Comparison of ENCODE assay signal across 30 cellular contexts in genomic region chr6:13287104-13287503, GRCh38.
"Had no signal": no experiment of that assay in that cellular context is flagged by ENCODE, and none has a peak within 500 bp of the region (broad histone marks: within the 10 kb centered on the region; RNA-seq: fewer than 3 reads in every experiment).

No MANE protein-coding gene starts in this region.

- H3K4me1 Mint-ChIP-seq: activated T-helper 17 cell treated with anti-CD3 and anti-CD28 coated beads, Interleukin-2, amount 50 U/mL, for 72 hours; immature natural killer cell had no signal

- H3K27me3 Mint-ChIP-seq: activated T-helper 17 cell treated with anti-CD3 and anti-CD28 coated beads, Interleukin-2, amount 50 U/mL, for 72 hours; progenitor cell of endocrine pancreas had no signal

- H3K9me3 ChIP-seq: right lobe of liver, thyroid gland had no signal

- H3K9me3 Mint-ChIP-seq: activated T-helper 17 cell treated with anti-CD3 and anti-CD28 coated beads, Interleukin-2, amount 50 U/mL, for 72 hours; immature natural killer cell had no signal

- DNase-seq: activated CD4-positive, alpha-beta T cell treated with anti-CD3 and anti-CD28 coated beads for 48 hours; activated CD4-positive, alpha-beta T cell treated with anti-CD3 and anti-CD28 coated beads, Interleukin-2, amount 50 U/mL, for 48 hours; activated CD8-positive, alpha-beta memory T cell treated with anti-CD3 and anti-CD28 coated beads, Interleukin-2, amount 50 U/mL, for 4 hours; activated gamma-delta T cell treated with Interleukin-2 at 50 U/mL for 16 hours; activated naive CD4-positive, alpha-beta T cell treated with anti-CD3 and anti-CD28 coated beads, Interleukin-2, amount 50 U/mL, for 16 hours; activated T-cell treated with anti-CD3 and anti-CD28 coated beads, Interleukin-2, amount 50 U/mL, for 4 hours; amniotic stem cell; central memory CD4-positive, alpha-beta T cell; foreskin keratinocyte; heart left ventricle; hypothalamus; immature natural killer cell; lower lobe of right lung; mesendoderm; nephron progenitor cell; ovary; stimulated activated CD4-positive, alpha-beta T cell treated with anti-CD3 and anti-CD28 coated beads, Interleukin-2, amount 100 ng/mL, for 48 hours; stomach; T-helper 9 cell; thyroid gland; upper lobe of left lung had no signal

- ATAC-seq: activated CD4-positive, CD25-positive, alpha-beta regulatory T cell treated with anti-CD3 and anti-CD28 coated beads, Interleukin-2, amount 50 U/mL, for 24 hours; activated T-cell treated with anti-CD3 and anti-CD28 coated beads, Interleukin-2, amount 50 U/mL, for 4 hours; activated T-helper 17 cell treated with anti-CD3 and anti-CD28 coated beads, Interleukin-2, amount 50 U/mL, for 72 hours; foreskin keratinocyte; heart left ventricle; right lobe of liver had no signal

- FAIRE-seq: TTC549 had no signal

- H3K4me1 ChIP-seq: breast epithelium, esophagus muscularis mucosa, foreskin keratinocyte, stomach had no signal

- H3K36me3 ChIP-seq: breast epithelium, ovary, right lobe of liver had no signal

- H3K27me3 ChIP-seq: breast epithelium, esophagus muscularis mucosa, foreskin keratinocyte, heart left ventricle, ovary, right lobe of liver, stomach, thyroid gland, upper lobe of left lung had no signal

- H3K4me3 Mint-ChIP-seq: activated T-cell treated with anti-CD3 and anti-CD28 coated beads, Interleukin-2, amount 50 U/mL, for 4 hours; activated T-helper 17 cell treated with anti-CD3 and anti-CD28 coated beads, Interleukin-2, amount 50 U/mL, for 72 hours; immature natural killer cell; nephron progenitor cell; T-helper 1 cell treated with Interleukin-12 subunit alpha and Interleukin-12 subunit beta and Interleukin-4 antibody, amounts not matched to agents 30 μg/mL and 1 μg/mL, for 36 hours had no signal

- H3K4me3 ChIP-seq: breast epithelium, esophagus muscularis mucosa, heart left ventricle, lower lobe of right lung, ovary, right lobe of liver, stomach, thyroid gland, upper lobe of left lung had no signal

- H3K27ac ChIP-seq: breast epithelium, esophagus muscularis mucosa, foreskin keratinocyte, heart left ventricle, lower lobe of right lung, ovary, right lobe of liver, stomach, thyroid gland, VCaP had no signal

- H3K27ac Mint-ChIP-seq: activated T-helper 17 cell treated with anti-CD3 and anti-CD28 coated beads, Interleukin-2, amount 50 U/mL, for 72 hours; nephron progenitor cell; progenitor cell of endocrine pancreas; T-helper 1 cell treated with Interleukin-12 subunit alpha and Interleukin-12 subunit beta and Interleukin-4 antibody, amounts not matched to agents 30 μg/mL and 1 μg/mL, for 36 hours had no signal
